Comparison of ENCODE assay signal across 10 cellular contexts in the genomic region with DNA sequence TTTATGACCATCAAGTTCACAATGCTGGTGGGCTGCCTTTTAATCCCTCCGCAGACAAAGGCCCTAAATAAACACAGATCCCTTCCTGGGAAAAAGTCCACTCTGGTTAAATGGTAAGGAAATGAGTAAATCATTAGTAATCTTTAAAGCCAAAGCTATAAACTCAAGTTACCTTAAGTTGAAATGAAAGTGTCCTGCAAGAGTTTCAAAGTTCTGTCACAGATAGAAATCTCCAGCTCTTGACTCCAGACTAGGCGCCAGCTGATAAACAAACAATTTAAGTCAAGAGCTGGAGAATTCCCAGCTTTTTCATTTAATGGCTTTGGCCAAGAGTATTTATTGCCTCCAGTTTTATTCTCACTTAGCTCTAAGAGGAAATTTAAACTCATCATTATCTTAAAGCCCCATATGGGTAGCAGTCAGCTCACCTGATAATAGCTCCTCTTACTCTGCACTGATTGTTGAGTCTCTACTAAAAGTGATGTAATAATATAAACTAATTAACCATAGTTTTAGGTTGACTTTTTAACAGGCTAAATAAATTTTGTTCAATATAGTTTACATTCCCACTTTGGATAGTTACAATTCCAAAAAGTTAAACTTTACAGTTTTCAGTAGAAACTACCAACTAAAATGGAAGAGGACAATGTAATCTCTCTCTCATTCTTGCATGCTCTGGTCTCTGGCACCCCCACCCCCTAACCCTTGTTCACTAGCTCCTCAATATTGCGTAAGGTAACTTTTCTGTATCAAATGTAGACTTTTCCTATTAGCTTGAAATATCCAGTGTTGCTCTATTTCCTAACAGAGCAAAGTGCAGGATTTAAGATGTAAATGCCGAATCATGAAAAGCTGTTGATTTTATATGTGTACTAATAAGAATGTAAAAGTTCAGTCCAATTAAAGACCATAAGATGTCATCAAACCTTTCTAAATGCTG. TPM values are rescaled to one million over a fixed set of nuclear protein-coding genes. Genes with fewer than 3 reads are reported as not detected.
DNase-seq lines count a peak whose midpoint lies in the region; ATAC-seq and TF ChIP-seq lines count a peak whose summit lies in the region.
"Had no signal": no experiment of that assay in that cellular context is flagged by ENCODE, and none has a peak within 500 bp of the region (broad histone marks: within the 10 kb centered on the region; RNA-seq: fewer than 3 reads in every experiment).

No MANE protein-coding gene starts in this region.

- no peak overlapping the region for H3K27ac Mint-ChIP-seq in activated T-helper 2 cell treated with anti-CD3 and anti-CD28 coated beads, Interferon-gamma antibody, Interleukin-2, Interleukin-4, amounts not matched to agents 10 μg/mL and 5 μg/mL and 100 μg/mL, durations not matched to agents 14 hours and 24 hours and 36 hours
- H3K27ac Mint-ChIP-seq: CD4-positive, alpha-beta memory T cell had no signal

- H3K27me3 Mint-ChIP-seq in activated T-helper 2 cell treated with anti-CD3 and anti-CD28 coated beads, Interferon-gamma antibody, Interleukin-2, Interleukin-4, amounts not matched to agents 10 μg/mL and 5 μg/mL and 100 μg/mL, durations not matched to agents 14 hours and 24 hours and 36 hours (ENCODE audit: low read depth), result no peaks in the 10 kb centered on the region
- H3K27me3 Mint-ChIP-seq: CD4-positive, alpha-beta memory T cell had no signal

- H3K27me3 ChIP-seq in right lobe of liver, result no peaks in the 10 kb centered on the region
- H3K27me3 ChIP-seq in esophagus muscularis mucosa, result no peaks in the 10 kb centered on the region

- H3K36me3 ChIP-seq in right lobe of liver (no peaks in the 10 kb centered on the region), esophagus muscularis mucosa (no peaks in the 10 kb centered on the region)

- TF ChIP-seq POLR2A in right lobe of liver (IDR thresholded peaks at IDR 0.05) (no peak), esophagus muscularis mucosa (IDR thresholded peaks at IDR 0.05; ENCODE audit: low read depth) (no peak)

- peak; percentile 19 for DNase-seq in COLO829 (ENCODE audit: low spot score)
- DNase-seq in LNCaP clone FGC (ENCODE audit: low read depth), result peak; percentile 90
- DNase-seq in amniotic epithelial cell (ENCODE audit: low read depth), result peak; percentile 26
- peak; percentile 32 to 81 (median 72) for DNase-seq in right lobe of liver
- DNase-seq in HuH-7 (ENCODE audit: low spot score), result no peak
- no peak for DNase-seq in activated T-helper 2 cell treated with anti-CD3 and anti-CD28 coated beads, Interferon-gamma antibody, Interleukin-2, Interleukin-4, amounts not matched to agents 10 μg/mL and 5 μg/mL and 100 μg/mL, durations not matched to agents 14 hours and 24 hours and 36 hours (ENCODE audit: low spot score)
- DNase-seq in GF-D8 (lab: John Stamatoyannopoulos, UW), result no peak
- no peak for DNase-seq in esophagus muscularis mucosa (ENCODE audit: extremely low spot score)
- DNase-seq: activated effector memory CD4-positive, alpha-beta T cell treated with anti-CD3 and anti-CD28 coated beads, Interleukin-2, amount 50 U/mL, for 16 hours; CD4-positive, alpha-beta memory T cell had no signal

- no peaks in the 10 kb centered on the region for H3K36me3 Mint-ChIP-seq in activated T-helper 2 cell treated with anti-CD3 and anti-CD28 coated beads, Interferon-gamma antibody, Interleukin-2, Interleukin-4, amounts not matched to agents 10 μg/mL and 5 μg/mL and 100 μg/mL, durations not matched to agents 14 hours and 24 hours and 36 hours (ENCODE audit: low read depth)

- H3K9me3 ChIP-seq in right lobe of liver (no peaks in the 10 kb centered on the region), esophagus muscularis mucosa (no peaks in the 10 kb centered on the region)

- H3K4me1 Mint-ChIP-seq in activated T-helper 2 cell treated with anti-CD3 and anti-CD28 coated beads, Interferon-gamma antibody, Interleukin-2, Interleukin-4, amounts not matched to agents 10 μg/mL and 5 μg/mL and 100 μg/mL, durations not matched to agents 14 hours and 24 hours and 36 hours (ENCODE audit: low read depth), result no peaks in the 10 kb centered on the region

- TF ChIP-seq EP300 in esophagus muscularis mucosa (IDR thresholded peaks at IDR 0.05), result no peak

- H3K4me1 ChIP-seq in right lobe of liver (peaks cover 0 to 49% (median 9%) of the 10 kb centered on the region in 4 donors), esophagus muscularis mucosa (peaks cover 0 to 3% (median 0%) of the 10 kb centered on the region in 4 donors)

- H3K27ac ChIP-seq in right lobe of liver (peak overlapping the region; percentile 55 to 84 (median 66)), esophagus muscularis mucosa (replicated peaks in 1 of 4) (no peak overlapping the region)

- H3K4me3 ChIP-seq in LNCaP clone FGC (ENCODE audit: low read depth, low read length) (peak overlapping the region; percentile 27), right lobe of liver (peak overlapping the region in 2 of 3 donors; percentile 27 to 30), esophagus muscularis mucosa (no peak overlapping the region)

- TF ChIP-seq CTCF in LNCaP clone FGC (IDR thresholded peaks at IDR 0.05; ENCODE audit: control insufficient read depth, extremely low read depth, insufficient read depth) (no peak), right lobe of liver (IDR thresholded peaks at IDR 0.05) (no peak), esophagus muscularis mucosa (IDR thresholded peaks at IDR 0.05) (no peak)

- 35% methylated on average over 4 of the region's 4 CpGs for WGBS in right lobe of liver (ENCODE audit: insufficient coverage, low coverage, low lambda C conversion rate, missing lambda C conversion rate)
- 93% methylated on average over 4 of the region's 4 CpGs for WGBS in esophagus muscularis mucosa

- no peak overlapping the region for H3K4me3 Mint-ChIP-seq in activated T-helper 2 cell treated with anti-CD3 and anti-CD28 coated beads, Interferon-gamma antibody, Interleukin-2, Interleukin-4, amounts not matched to agents 10 μg/mL and 5 μg/mL and 100 μg/mL, durations not matched to agents 14 hours and 24 hours and 36 hours (ENCODE audit: low read depth)
- H3K4me3 Mint-ChIP-seq: CD4-positive, alpha-beta memory T cell had no signal

- no peaks in the 10 kb centered on the region for H3K9me3 Mint-ChIP-seq in activated T-helper 2 cell treated with anti-CD3 and anti-CD28 coated beads, Interferon-gamma antibody, Interleukin-2, Interleukin-4, amounts not matched to agents 10 μg/mL and 5 μg/mL and 100 μg/mL, durations not matched to agents 14 hours and 24 hours and 36 hours
- H3K9me3 Mint-ChIP-seq: CD4-positive, alpha-beta memory T cell had no signal

- intact Hi-C loops in right lobe of liver (cut with DNase I), result no loop called here
- intact Hi-C loops in activated T-helper 2 cell treated with anti-CD3 and anti-CD28 coated beads, Interferon-gamma antibody, Interleukin-2, Interleukin-4, amounts not matched to agents 10 μg/mL and 5 μg/mL and 100 μg/mL, durations not matched to agents 14 hours and 24 hours and 36 hours (cut with micrococcal nuclease), result no loop called here
- intact Hi-C loops in esophagus muscularis mucosa (cut with DNase I), result no loop called here

- peak; percentile 78 to 90 (median 84) for ATAC-seq in right lobe of liver

RNA-seq across cellular contexts. Expression of gene HIBADH, which starts 56.1 kb away (rescaled TPM):
- total RNA-seq in right lobe of liver (100 to 1,000 TPM in 1 of 6 experiments, 10 to 100 TPM in 5; 64.9 to 143 (median 67.2) TPM), esophagus muscularis mucosa (10 to 100 TPM; 45.4 to 66.0 (median 52.3) TPM)
- total RNA-seq in activated T-helper 2 cell treated with anti-CD3 and anti-CD28 coated beads, Interferon-gamma antibody, Interleukin-2, Interleukin-4, amounts not matched to agents 10 μg/mL and 5 μg/mL and 100 μg/mL, durations not matched to agents 14 hours and 24 hours and 36 hours, result 23.1 and 27.9 TPM in 2 replicates

Comparison
In these comparisons a context has a peak if more than half of its experiments do, and no peak if none do; other contexts are left out.
1. DNase-seq: peak in COLO829 (single experiment), LNCaP clone FGC (single experiment), amniotic epithelial cell (single experiment) and right lobe of liver (3 of 3); none in HuH-7 (single experiment), activated T-helper 2 cell treated with anti-CD3 and anti-CD28 coated beads, Interferon-gamma antibody, Interleukin-2, Interleukin-4, amounts not matched to agents 10 μg/mL and 5 μg/mL and 100 μg/mL, durations not matched to agents 14 hours and 24 hours and 36 hours (single experiment), GF-D8 (single experiment) and esophagus muscularis mucosa (single experiment).
2. H3K4me3 ChIP-seq: peak in LNCaP clone FGC (single experiment) and right lobe of liver (2 of 3); none in esophagus muscularis mucosa (0 of 4).
3. H3K27ac ChIP-seq: peak in right lobe of liver (3 of 3); none in esophagus muscularis mucosa (0 of 4).